ENCODE assay signal across 1 cellular context in the genomic region with DNA sequence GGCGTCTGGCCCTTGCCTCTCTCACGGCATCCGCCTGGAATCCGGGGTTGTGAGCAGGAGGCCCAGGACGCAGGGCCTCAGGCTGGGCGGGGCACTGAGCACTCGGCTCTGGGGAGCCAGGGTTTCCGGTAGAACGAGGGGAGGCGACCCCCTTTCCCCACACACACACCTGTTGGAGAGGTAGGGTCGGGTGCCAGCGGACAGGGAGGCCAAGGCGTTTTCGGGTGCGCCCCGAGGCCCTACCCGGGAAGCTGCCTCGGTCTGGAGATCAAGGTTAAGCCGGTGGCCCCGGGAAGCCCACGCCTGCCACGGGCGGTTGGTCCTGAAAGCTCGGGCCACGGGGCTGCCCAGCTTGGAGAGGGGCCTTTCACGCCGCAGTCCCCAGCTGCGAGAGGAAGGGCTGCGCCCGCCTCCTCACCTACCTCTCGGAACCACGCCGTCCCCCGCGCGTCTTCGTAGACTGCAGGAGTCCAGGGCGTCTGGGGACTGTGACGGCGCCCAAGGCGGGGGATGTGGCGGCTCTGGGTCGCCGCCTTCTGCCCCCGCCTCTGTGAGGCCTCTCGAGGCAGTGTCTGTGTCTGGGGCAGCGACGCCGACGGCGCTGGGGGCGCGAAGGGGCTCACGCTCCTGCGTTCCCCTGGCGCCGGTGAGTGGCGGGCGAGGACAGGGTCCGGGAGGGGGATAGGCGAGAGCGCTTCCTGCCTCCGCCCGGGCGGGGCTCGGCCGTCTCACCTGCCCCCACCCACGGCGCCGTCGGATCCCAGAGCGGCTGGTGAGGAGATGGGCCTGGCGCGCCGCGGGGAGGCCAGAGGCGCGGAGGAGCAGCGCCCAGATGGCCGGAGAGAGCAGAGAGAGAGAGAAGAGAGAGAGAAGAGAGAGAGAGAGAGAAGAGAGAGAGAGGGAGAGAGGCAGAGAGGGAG.
TF ChIP-seq lines count a peak whose summit lies in the region.

No MANE protein-coding gene starts in this region.

TF ChIP-seq in IMR-90, 13 proteins besides CTCF, POLR2A, EP300 and RAD21:
- TF ChIP-seq BHLHE40 (IDR thresholded peaks at IDR 0.05; ENCODE audit: low read depth, low read length) (no peak), NFE2L2 (IDR thresholded peaks at IDR 0.05; ENCODE audit: low read depth, low read length) (no peak), SMC3 (IDR thresholded peaks at IDR 0.05; ENCODE audit: low read depth, low read length) (no peak), RCOR1 (IDR thresholded peaks at IDR 0.05; ENCODE audit: insufficient replicate concordance, low read length) (no peak), MXI1 (IDR thresholded peaks at IDR 0.05; ENCODE audit: borderline replicate concordance, low read depth, low read length) (no peak), MAFK (IDR thresholded peaks at IDR 0.05; ENCODE audit: low read depth, low read length) (no peak), MAZ (IDR thresholded peaks at IDR 0.05; ENCODE audit: borderline replicate concordance, low read depth, low read length) (no peak), FOS (IDR thresholded peaks at IDR 0.05; ENCODE audit: low read depth, low read length) (no peak), RFX5 (IDR thresholded peaks at IDR 0.05; ENCODE audit: low read depth, low read length) (no peak), CEBPB (IDR thresholded peaks at IDR 0.05; ENCODE audit: low read depth, low read length) (no peak), CHD1 (IDR thresholded peaks at IDR 0.05; ENCODE audit: low read depth, low read length) (no peak)
- TF ChIP-seq, protein P1, sequence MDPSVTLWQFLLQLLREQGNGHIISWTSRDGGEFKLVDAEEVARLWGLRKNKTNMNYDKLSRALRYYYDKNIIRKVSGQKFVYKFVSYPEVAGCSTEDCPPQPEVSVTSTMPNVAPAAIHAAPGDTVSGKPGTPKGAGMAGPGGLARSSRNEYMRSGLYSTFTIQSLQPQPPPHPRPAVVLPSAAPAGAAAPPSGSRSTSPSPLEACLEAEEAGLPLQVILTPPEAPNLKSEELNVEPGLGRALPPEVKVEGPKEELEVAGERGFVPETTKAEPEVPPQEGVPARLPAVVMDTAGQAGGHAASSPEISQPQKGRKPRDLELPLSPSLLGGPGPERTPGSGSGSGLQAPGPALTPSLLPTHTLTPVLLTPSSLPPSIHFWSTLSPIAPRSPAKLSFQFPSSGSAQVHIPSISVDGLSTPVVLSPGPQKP (IDR thresholded peaks at IDR 0.05; ENCODE audit: borderline replicate concordance, low read depth, low read length), result no peak
TF ChIP-seq in IMR-90: peak in this region for 0.
